20 cellular contexts compared by ENCODE assay signal in the genomic region with DNA sequence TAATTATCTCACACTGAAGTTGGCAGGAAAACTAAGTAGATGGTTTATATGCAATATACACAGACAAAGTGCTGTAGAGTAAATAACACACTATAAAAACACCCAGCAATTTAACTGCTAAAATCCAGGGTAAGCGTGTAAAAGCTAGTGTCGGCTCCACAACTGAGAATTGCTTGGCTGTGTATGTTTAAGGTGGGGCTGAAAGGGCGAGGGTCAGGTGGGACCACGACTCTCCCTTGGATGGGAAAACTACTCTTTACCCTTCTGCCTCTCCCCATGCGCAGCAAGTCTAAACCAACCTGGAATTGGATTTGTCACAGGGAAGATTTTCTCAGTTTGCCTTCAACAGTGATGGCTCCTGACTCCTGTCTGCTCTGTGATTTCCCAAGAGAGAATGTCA.
"Had no signal": no experiment of that assay in that cellular context is flagged by ENCODE, and none has a peak within 500 bp of the region (broad histone marks: within the 10 kb centered on the region; RNA-seq: fewer than 3 reads in every experiment).

No MANE protein-coding gene starts in this region.

- H3K4me3 ChIP-seq: breast epithelium, PC-9 had no signal

- H3K4me1 ChIP-seq: breast epithelium had no signal

- H3K36me3 ChIP-seq: breast epithelium had no signal

- H3K9me3 ChIP-seq: breast epithelium had no signal

- H3K27me3 ChIP-seq: breast epithelium had no signal

- H3K4me2 ChIP-seq: PC-9 had no signal

- H3K27ac ChIP-seq: breast epithelium, PC-9 had no signal

- DNase-seq: activated CD4-positive, alpha-beta T cell treated with anti-CD3 and anti-CD28 coated beads for 48 hours; activated CD4-positive, alpha-beta T cell treated with anti-CD3 and anti-CD28 coated beads, Interleukin-2, amount 50 U/mL, for 4 hours; activated CD4-positive, CD25-positive, alpha-beta regulatory T cell treated with anti-CD3 and anti-CD28 coated beads, Interleukin-2, amount 50 U/mL, for 72 hours; activated CD8-positive, alpha-beta memory T cell treated with anti-CD3 and anti-CD28 coated beads, Interleukin-2, amount 50 U/mL, for 48 hours; activated CD8-positive, alpha-beta T cell treated with anti-CD3 and anti-CD28 coated beads, Interleukin-2, amount 10 ng/mL, durations not matched to agents 7 days and 5 days; activated naive CD4-positive, alpha-beta T cell; activated T-cell treated with anti-CD3 and anti-CD28 coated beads, Interleukin-2, amount 50 U/mL, for 1 hour; aorta; central memory CD4-positive, alpha-beta T cell; Kasumi-1; NCI-H1417 treated with DMSO at 0.1 percent for 48 hours; NCI-H1694; NCI-H2029; NCI-H2107; NCI-H2171 treated with DMSO at 0.1 percent for 48 hours; NCI-H226; NCI-H526; PC-9; SHP77 treated with DMSO at 0.1 percent for 48 hours had no signal
